Comparison of ENCODE assay signal across 34 cellular contexts in the genomic region with DNA sequence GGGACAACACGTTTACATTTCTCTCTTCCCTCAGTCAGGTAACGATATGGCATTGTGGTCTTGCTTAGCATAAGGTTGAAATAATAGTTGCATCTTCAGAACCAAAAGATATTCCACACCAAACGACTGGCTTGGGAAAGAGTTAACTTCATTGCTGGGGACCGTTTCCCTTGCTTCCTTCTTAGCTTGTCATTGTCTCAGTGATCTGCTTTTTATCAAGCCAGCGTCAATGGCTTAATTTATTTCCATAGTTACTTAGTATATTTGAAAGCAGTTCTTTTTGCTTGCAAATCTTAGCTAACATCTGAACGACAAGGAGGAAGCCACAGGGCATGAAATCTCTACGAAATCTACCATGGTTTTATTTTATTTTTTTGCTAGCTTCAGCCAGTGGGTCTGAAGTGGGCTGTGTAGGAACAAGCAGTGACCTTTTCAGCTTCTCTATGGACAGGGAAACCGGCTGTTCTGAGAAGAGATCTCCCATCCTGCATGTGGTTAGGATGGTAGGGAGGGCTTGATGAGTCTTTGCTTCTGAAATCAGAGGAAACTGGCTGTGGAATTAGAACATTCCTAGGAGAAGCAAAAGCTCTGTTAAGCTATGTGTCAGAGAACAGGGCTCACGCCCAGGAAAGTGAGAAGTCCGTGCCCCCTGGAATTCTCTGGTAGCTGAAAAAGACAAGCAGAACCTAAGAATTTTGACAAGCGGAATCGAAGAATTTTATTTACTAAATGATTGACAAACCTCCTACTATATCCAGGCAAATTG. TPM values are rescaled to one million over a fixed set of nuclear protein-coding genes. Genes with fewer than 3 reads are reported as not detected.
A peak's percentile ranks its signal among the peaks of the same experiment; 100 is the strongest.
DNase-seq lines count a peak whose midpoint lies in the region; ATAC-seq lines count a peak whose summit lies in the region.
"Had no signal": no experiment of that assay in that cellular context is flagged by ENCODE, and none has a peak within 500 bp of the region (broad histone marks: within the 10 kb centered on the region; RNA-seq: fewer than 3 reads in every experiment).

No MANE protein-coding gene starts in this region.

- ATAC-seq in HG03108 (IDR thresholded peaks at IDR 0.05; ENCODE audit: unreplicated experiment), result no peak
- ATAC-seq: foreskin keratinocyte; heart right ventricle; mucosa of descending colon; stimulated activated memory B cell treated with anti-CD40 and anti-IgM and Interleukin-4, amounts not matched to agents 10 μg/mL and 1 μg/mL and 100 μg/mL, for 72 hours had no signal

- DNase-seq in ELR (ENCODE audit: low read depth) (peak; percentile 16), LHCN-M2 (ENCODE audit: low read depth) (peak; percentile 1), fibroblast of peridontal ligament (ENCODE audit: extremely low read depth) (peak; percentile 5), retina (peak; percentile 2), NCI-H146 treated with DMSO at 0.1 percent for 48 hours (lab: John Stamatoyannopoulos, UW; ENCODE audit: unreplicated experiment) (no peak), T-helper 9 cell (no peak)
- DNase-seq in activated CD4-positive, alpha-beta T cell treated with anti-CD3 and anti-CD28 coated beads, Interleukin-2, amount 50 U/mL, for 1 hour, result no peak
- DNase-seq: activated CD4-positive, alpha-beta T cell treated with anti-CD3 and anti-CD28 coated beads, Interleukin-2, amount 10 ng/mL, durations not matched to agents 7 days and 5 days; activated gamma-delta T cell treated with Interleukin-2 at 50 U/mL for 16 hours; activated naive CD8-positive, alpha-beta T cell treated with anti-CD3 and anti-CD28 coated beads, Interleukin-2, amount 10 ng/mL, durations not matched to agents 7 days and 5 days; activated T-cell treated with anti-CD3 and anti-CD28 coated beads, Interleukin-2, amount 50 U/mL, for 1 hour; C1 segment of cervical spinal cord; Caco-2; caudate nucleus; DMS53; effector memory CD4-positive, alpha-beta T cell; foreskin keratinocyte; heart right ventricle; MG63; mucosa of descending colon; NCI-H1105; NCI-H1930; NCI-H526 treated with DMSO at 0.1 percent for 48 hours; nephron progenitor cell; Right ventricle myocardium superior; SW 1271; trophoblast cell had no signal

RNA-seq across cellular contexts. Expression of gene SLC18A2, which starts 8.0 kb away (rescaled TPM):
- total RNA-seq in LHCN-M2 (2014; rRNA removed), result not detected in 2 replicates
- 0.01 TPM for polyA plus RNA-seq in LHCN-M2 (2012)
- total RNA-seq: activated CD4-positive, alpha-beta T cell treated with anti-CD3 and anti-CD28 coated beads, Interleukin-2, amount 10 ng/mL, durations not matched to agents 7 days and 5 days; Caco-2; foreskin keratinocyte; lung microvascular endothelial cell; osteocyte had no signal
- polyA plus RNA-seq: foreskin keratinocyte had no signal

RNA-seq across cellular contexts. Expression of gene KCNK18, which starts 51.6 kb away (rescaled TPM):
- not detected in 2 replicates for total RNA-seq in LHCN-M2 (2014; rRNA removed)
- not detected for polyA plus RNA-seq in LHCN-M2 (2012)
- total RNA-seq: activated CD4-positive, alpha-beta T cell treated with anti-CD3 and anti-CD28 coated beads, Interleukin-2, amount 10 ng/mL, durations not matched to agents 7 days and 5 days; activated naive CD8-positive, alpha-beta T cell treated with anti-CD3 and anti-CD28 coated beads, Interleukin-2, amount 10 ng/mL, durations not matched to agents 7 days and 5 days; Caco-2; epithelial cell of proximal tubule; foreskin keratinocyte; heart right ventricle; lung microvascular endothelial cell; mucosa of descending colon; osteocyte; Right ventricle myocardium superior; subcutaneous adipose tissue had no signal
- polyA plus RNA-seq: foreskin keratinocyte, heart right ventricle, IgD-negative memory B cell had no signal

Comparison
In these comparisons a context has a peak if more than half of its experiments do, and no peak if none do; other contexts are left out.
1. DNase-seq: peak in ELR (single experiment), LHCN-M2 (single experiment), fibroblast of peridontal ligament (single experiment) and retina (single experiment); none in activated CD4-positive, alpha-beta T cell treated with anti-CD3 and anti-CD28 coated beads, Interleukin-2, amount 50 U/mL, for 1 hour (single experiment), NCI-H146 treated with DMSO at 0.1 percent for 48 hours (single experiment) and T-helper 9 cell (single experiment).